Comparison of ENCODE assay signal across 19 cellular contexts in the genomic region with DNA sequence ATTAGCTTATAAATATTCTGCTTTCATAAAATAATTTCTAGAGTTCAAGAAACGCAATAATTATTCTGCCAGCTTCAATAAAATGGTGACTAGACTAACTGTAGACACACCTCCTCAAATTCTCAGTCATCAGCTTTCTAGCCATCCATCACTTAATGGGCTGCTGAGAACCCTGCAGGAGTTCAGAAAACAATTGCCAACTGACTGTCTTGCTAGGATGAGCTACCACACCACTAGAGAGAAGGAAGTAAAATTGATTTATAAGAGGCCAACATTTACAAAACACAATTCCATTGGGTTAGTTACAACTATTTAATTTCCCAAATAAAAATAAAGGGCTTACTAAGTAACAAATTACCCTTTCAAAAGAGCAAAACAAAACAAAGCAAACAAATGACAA.
DNase-seq lines count a peak whose midpoint lies in the region; ATAC-seq, FAIRE-seq and TF ChIP-seq lines count a peak whose summit lies in the region.
"Had no signal": no experiment of that assay in that cellular context is flagged by ENCODE, and none has a peak within 500 bp of the region (broad histone marks: within the 10 kb centered on the region; RNA-seq: fewer than 3 reads in every experiment).

No MANE protein-coding gene starts in this region.

- peaks cover 11% of the 10 kb centered on the region for H3K9me3 Mint-ChIP-seq in neural progenitor cell

- no peak overlapping the region for H3K56ac ChIP-seq in H1 (replicated peaks; ENCODE audit: insufficient read length, low read depth, low read length)

- no peak overlapping the region for H4K8ac ChIP-seq in H1 (ENCODE audit: extremely low read depth, insufficient read depth, low read length)

- H3K4me3 ChIP-seq in H1 (ENCODE audit: extremely low read depth in 1 of 4, insufficient read depth in 2 of 4, low read depth in 3 of 4, low read length in 4 of 4) (no peak overlapping the region), neural progenitor cell (no peak overlapping the region)
- H3K4me3 ChIP-seq: body of pancreas, gastrocnemius medialis had no signal

- H2AFZ ChIP-seq in H1 (ENCODE audit: low read length): no peak overlapping the region
- no peak overlapping the region for H2AFZ ChIP-seq in neural progenitor cell (replicated peaks)

- H3K27ac ChIP-seq in H1 (ENCODE audit: low read depth, low read length) (no peak overlapping the region), neural progenitor cell (no peak overlapping the region)
- H3K27ac ChIP-seq: body of pancreas, gastrocnemius medialis had no signal

- TF ChIP-seq CTCF in H1 (IDR thresholded peaks at IDR 0.05; ENCODE audit: control extremely low read depth in 1 of 3, insufficient read depth in 1 of 3, low read depth in 1 of 3, low read length in 3 of 3) (no peak), neural progenitor cell (IDR thresholded peaks at IDR 0.05) (no peak)

- H3K27me3 Mint-ChIP-seq in neural progenitor cell (ENCODE audit: insufficient read depth, low read depth): no peaks in the 10 kb centered on the region
- H3K27me3 Mint-ChIP-seq: activated CD8-positive, alpha-beta T cell treated with anti-CD3 and anti-CD28 coated beads for 36 hours; stimulated activated naive CD8-positive, alpha-beta T cell treated with anti-CD3 and anti-CD28 coated beads, Interleukin-15, amount 100 ng/mL, for 72 hours had no signal

- no peak overlapping the region for H3K18ac ChIP-seq in H1 (ENCODE audit: extremely low read depth, low read length)

- no peak overlapping the region for H2AK5ac ChIP-seq in H1 (ENCODE audit: low read depth, low read length)

- TF ChIP-seq RAD21 in H1 (IDR thresholded peaks at IDR 0.05 in 1 of 2, conservative IDR thresholded peaks at IDR 0.05 in 1 of 2; ENCODE audit: low read depth in 2 of 2, low read length in 2 of 2): no peak

- no peak overlapping the region for H2BK120ac ChIP-seq in H1 (replicated peaks; ENCODE audit: low read depth, low read length)

- H3K4me2 ChIP-seq in H1 (ENCODE audit: insufficient read depth in 1 of 2, low read depth in 2 of 2, low read length in 2 of 2) (no peak overlapping the region), neural progenitor cell (no peak overlapping the region)

- peak; percentile 72 for FAIRE-seq in H1 (lab: Jason Lieb, UNC)
- FAIRE-seq: GM12891, islet of Langerhans, TTC549 had no signal

- no peak overlapping the region for H3K4me3 Mint-ChIP-seq in neural progenitor cell
- H3K4me3 Mint-ChIP-seq: activated CD8-positive, alpha-beta T cell treated with anti-CD3 and anti-CD28 coated beads for 36 hours; stimulated activated naive CD8-positive, alpha-beta T cell treated with anti-CD3 and anti-CD28 coated beads, Interleukin-15, amount 100 ng/mL, for 72 hours had no signal

- H2BK5ac ChIP-seq in H1 (ENCODE audit: low read depth, low read length): no peak overlapping the region

- H2BK20ac ChIP-seq in H1 (ENCODE audit: low read length): no peak overlapping the region

- POLR2A ChIA-PET in H1 (lab: Charles Lee; ENCODE audit: partially characterized antibody): no interaction called here

- H4K91ac ChIP-seq in H1 (replicated peaks; ENCODE audit: insufficient read length, low read length): no peak overlapping the region

- no peaks in the 10 kb centered on the region for H3F3A ChIP-seq in neural progenitor cell (ENCODE audit: low read depth)

- H4K5ac ChIP-seq in H1 (ENCODE audit: insufficient read length, low read depth, low read length): no peak overlapping the region

- no peak overlapping the region for H3K27ac Mint-ChIP-seq in neural progenitor cell
- H3K27ac Mint-ChIP-seq: activated CD8-positive, alpha-beta T cell treated with anti-CD3 and anti-CD28 coated beads for 36 hours; stimulated activated naive CD8-positive, alpha-beta T cell treated with anti-CD3 and anti-CD28 coated beads, Interleukin-15, amount 100 ng/mL, for 72 hours had no signal

- H3K79me1 ChIP-seq in H1 (ENCODE audit: low read depth, low read length): no peaks in the 10 kb centered on the region

- no peaks in the 10 kb centered on the region for H3K23me2 ChIP-seq in H1 (ENCODE audit: low read depth, low read length)

- H3K27me3 ChIP-seq in H1 (replicated peaks in 1 of 4; ENCODE audit: control insufficient read depth in 3 of 4, extremely low read depth in 1 of 4, insufficient read depth in 3 of 4, low read length in 3 of 4): no peaks in the 10 kb centered on the region
- no peaks in the 10 kb centered on the region for H3K27me3 ChIP-seq in neural progenitor cell
- H3K27me3 ChIP-seq: body of pancreas, gastrocnemius medialis had no signal

- H3K79me2 ChIP-seq in H1 (ENCODE audit: control insufficient read depth in 1 of 2, insufficient read depth in 2 of 2, low read length in 2 of 2) (no peaks in the 10 kb centered on the region), neural progenitor cell (ENCODE audit: low read depth) (no peaks in the 10 kb centered on the region)

- H3K23ac ChIP-seq in H1 (ENCODE audit: insufficient read length): no peak overlapping the region

- no peak overlapping the region for H2BK12ac ChIP-seq in H1 (ENCODE audit: low read depth, low read length)

- H4K20me1 ChIP-seq in H1 (replicated peaks in 1 of 2; ENCODE audit: control insufficient read depth in 1 of 2, insufficient read depth in 2 of 2, low read length in 2 of 2) (no peaks in the 10 kb centered on the region), neural progenitor cell (ENCODE audit: low read depth) (no peaks in the 10 kb centered on the region)

- no peaks in the 10 kb centered on the region for H3K36me3 Mint-ChIP-seq in neural progenitor cell

- TF ChIP-seq POLR2A in H1 (IDR thresholded peaks at IDR 0.05; ENCODE audit: control extremely low read depth in 1 of 2, low read depth in 2 of 2, low read length in 2 of 2): no peak

- H3K4me1 Mint-ChIP-seq in neural progenitor cell: peaks cover 2% of the 10 kb centered on the region
- H3K4me1 Mint-ChIP-seq: stimulated activated naive CD8-positive, alpha-beta T cell treated with anti-CD3 and anti-CD28 coated beads, Interleukin-15, amount 100 ng/mL, for 72 hours had no signal

- H3K9ac ChIP-seq in H1 (replicated peaks in 1 of 4; ENCODE audit: extremely low read depth in 1 of 4, low read depth in 3 of 4, low read length in 3 of 4): no peak overlapping the region
- H3K9ac ChIP-seq in neural progenitor cell: no peak overlapping the region

- DNase-seq in COLO829 (ENCODE audit: low spot score) (peak; percentile 68), NCI-H226 (peak; percentile 33), H1 (ENCODE audit: low read depth in 1 of 2, low spot score in 2 of 2) (no peak), neural progenitor cell (ENCODE audit: low spot score) (peak; percentile 9), anterior cingulate cortex (lab: John Stamatoyannopoulos, UW) (no peak), NCI-H510A treated with DMSO at 0.1 percent for 48 hours (lab: John Stamatoyannopoulos, UW) (no peak)
- DNase-seq: activated CD8-positive, alpha-beta T cell treated with anti-CD3 and anti-CD28 coated beads for 36 hours; BE2C; body of pancreas; effector CD8-positive, alpha-beta T cell; gastrocnemius medialis; occipital lobe; SHP77 treated with DMSO at 0.1 percent for 48 hours; stimulated activated naive CD8-positive, alpha-beta T cell treated with anti-CD3 and anti-CD28 coated beads, Interleukin-15, amount 100 ng/mL, for 72 hours had no signal

- CTCF ChIA-PET in H1 (lab: Charles Lee; ENCODE audit: partially characterized antibody): interaction anchor here (0.6 to 1.7 kb wide), 2 partner anchors 16 to 125 kb away, joined by 3 read pairs; no protein-coding TSS in a partner anchor

- 80% methylated on average over 1 of the region's 1 CpG; no CpG with 5 or more reads in 1 of the 2 experiments for whole genome bisulfite sequencing in H1 (ENCODE audit: extremely low coverage in 1 of 2, insufficient coverage in 1 of 2, insufficient read length in 1 of 2, insufficient replicate concordance in 2 of 2, low coverage in 1 of 2, low lambda C conversion rate in 2 of 2, missing lambda C conversion rate in 1 of 2), 2 experiments

- no peak for ATAC-seq in HG03565 (IDR thresholded peaks at IDR 0.05; ENCODE audit: unreplicated experiment)
- ATAC-seq in HG02970 (IDR thresholded peaks at IDR 0.05; ENCODE audit: low FRiP score, unreplicated experiment): no peak
- ATAC-seq: activated CD8-positive, alpha-beta T cell treated with anti-CD3 and anti-CD28 coated beads for 36 hours; body of pancreas; gastrocnemius medialis; stimulated activated naive CD8-positive, alpha-beta T cell treated with anti-CD3 and anti-CD28 coated beads, Interleukin-15, amount 100 ng/mL, for 72 hours had no signal

- no peak for TF ChIP-seq EP300 in H1 (IDR thresholded peaks at IDR 0.05; ENCODE audit: borderline replicate concordance in 1 of 2, low read depth in 2 of 2, low read length in 2 of 2)

- no peak overlapping the region for H3K4ac ChIP-seq in H1 (replicated peaks; ENCODE audit: insufficient read length, low read depth, low read length)

- H3K4me1 ChIP-seq in H1 (replicated peaks in 1 of 4; ENCODE audit: control insufficient read depth in 3 of 4, insufficient read depth in 4 of 4, low read length in 3 of 4) (no peaks in the 10 kb centered on the region), neural progenitor cell (peaks cover 3% of the 10 kb centered on the region)
- H3K4me1 ChIP-seq: BE2C, body of pancreas, gastrocnemius medialis had no signal

- H3K9me3 ChIP-seq in H1 (ENCODE audit: insufficient read depth in 2 of 2, low read depth in 1 of 2, low read length in 1 of 2) (no peaks in the 10 kb centered on the region), neural progenitor cell (ENCODE audit: low read depth) (no peaks in the 10 kb centered on the region)
- H3K9me3 ChIP-seq: BE2C, body of pancreas, gastrocnemius medialis had no signal

- H3K36me3 ChIP-seq in H1 (ENCODE audit: control insufficient read depth in 2 of 4, insufficient read depth in 4 of 4, low read length in 3 of 4) (no peaks in the 10 kb centered on the region), neural progenitor cell (no peaks in the 10 kb centered on the region)
- H3K36me3 ChIP-seq: BE2C, gastrocnemius medialis had no signal

- H3K14ac ChIP-seq in H1 (ENCODE audit: insufficient read length): no peak overlapping the region

- H2BK15ac ChIP-seq in H1 (ENCODE audit: low read length): no peak overlapping the region

TF ChIP-seq in H1, 55 proteins besides CTCF, POLR2A, EP300 and RAD21 (continues in another document):
- no peak for TF ChIP-seq KDM4A (IDR thresholded peaks at IDR 0.05; ENCODE audit: low read depth, low read length, severe bottlenecking)
- TF ChIP-seq CHD2 (IDR thresholded peaks at IDR 0.05; ENCODE audit: low read length): no peak
- no peak for TF ChIP-seq EZH2 (IDR thresholded peaks at IDR 0.05; ENCODE audit: low read depth, low read length, severe bottlenecking)
- TF ChIP-seq KDM5A (IDR thresholded peaks at IDR 0.05; ENCODE audit: low read length): no peak
- no peak for TF ChIP-seq TAF1 (IDR thresholded peaks at IDR 0.05; ENCODE audit: low read depth, low read length)
- no peak for TF ChIP-seq SIX5 (IDR thresholded peaks at IDR 0.05; ENCODE audit: low read depth, low read length)
- no peak for TF ChIP-seq JUND (IDR thresholded peaks at IDR 0.05; ENCODE audit: low read length)
- TF ChIP-seq, protein P1, sequence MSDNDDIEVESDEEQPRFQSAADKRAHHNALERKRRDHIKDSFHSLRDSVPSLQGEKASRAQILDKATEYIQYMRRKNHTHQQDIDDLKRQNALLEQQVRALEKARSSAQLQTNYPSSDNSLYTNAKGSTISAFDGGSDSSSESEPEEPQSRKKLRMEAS (IDR thresholded peaks at IDR 0.05): no peak
- no peak for TF ChIP-seq RBBP5 (IDR thresholded peaks at IDR 0.05; ENCODE audit: borderline replicate concordance, low read depth, low read length)

Comparison
In these comparisons a context has a peak if more than half of its experiments do, and no peak if none do; other contexts are left out.
1. DNase-seq: peak in COLO829 (single experiment), NCI-H226 (single experiment) and neural progenitor cell (single experiment); none in H1 (0 of 2), anterior cingulate cortex (0 of 58) and NCI-H510A treated with DMSO at 0.1 percent for 48 hours (single experiment).